Comparison of ENCODE assay signal across 9 cellular contexts in the genomic region with DNA sequence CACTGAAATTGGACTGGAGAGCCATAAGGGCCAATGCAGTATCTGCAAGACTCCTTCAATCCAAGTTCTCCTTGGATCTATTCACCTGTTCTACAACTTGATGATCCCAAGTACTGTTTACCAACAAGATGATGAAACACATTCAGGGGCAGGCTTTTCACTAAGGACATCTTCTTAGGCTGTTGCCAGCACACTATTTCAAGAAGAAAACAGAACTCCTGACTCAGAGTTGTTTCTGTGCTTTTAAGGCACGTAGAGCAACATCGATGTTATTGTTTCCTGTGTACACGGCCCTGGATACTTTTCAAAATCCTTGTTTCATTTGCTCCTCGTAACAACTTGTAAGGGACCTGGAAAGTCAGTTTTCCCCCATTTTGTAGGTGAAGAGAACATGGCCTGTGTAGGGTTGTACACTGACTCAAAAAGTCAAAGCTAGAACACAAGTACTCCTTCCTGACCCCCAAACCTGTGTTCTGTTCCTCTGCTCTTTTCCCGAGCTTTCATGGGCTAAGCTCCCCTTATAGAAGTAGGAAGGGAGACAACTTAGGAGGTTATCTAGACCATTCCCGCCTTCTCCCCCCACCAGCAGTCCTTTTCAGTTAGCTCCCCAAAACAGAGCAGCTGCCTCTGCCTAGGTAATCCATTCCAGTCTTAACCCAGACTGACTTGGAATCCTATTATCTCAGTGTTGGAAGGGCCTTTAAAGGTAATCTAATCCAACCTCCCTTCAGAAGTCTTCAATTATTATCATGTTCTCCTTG. TPM values are rescaled to one million over a fixed set of nuclear protein-coding genes. Genes with fewer than 3 reads are reported as not detected.
A peak's percentile ranks its signal among the peaks of the same experiment; 100 is the strongest.
DNase-seq lines count a peak whose midpoint lies in the region; ATAC-seq, FAIRE-seq and TF ChIP-seq lines count a peak whose summit lies in the region.
"Had no signal": no experiment of that assay in that cellular context is flagged by ENCODE, and none has a peak within 500 bp of the region (broad histone marks: within the 10 kb centered on the region; RNA-seq: fewer than 3 reads in every experiment).

No MANE protein-coding gene starts in this region.

- peaks cover 3% of the 10 kb centered on the region for H3K36me3 Mint-ChIP-seq in T-helper 17 cell (ENCODE audit: low read depth)

- H3K4me3 ChIP-seq in GM06990 (replicated peaks; ENCODE audit: low read depth, low read length) (peak overlapping the region; percentile 83), skeletal muscle cell (ENCODE audit: low read depth, low read length) (peak overlapping the region; percentile 72)
- H3K4me3 ChIP-seq: SJSA1 had no signal

- FAIRE-seq in RCC 7860 (lab: Jason Lieb, UNC) = no peak

- no peak for TF ChIP-seq CTCF in GM06990 (IDR thresholded peaks at IDR 0.05; ENCODE audit: insufficient read depth, low read length, poor library complexity, severe bottlenecking)

- no peaks in the 10 kb centered on the region for H3K27me3 Mint-ChIP-seq in T-helper 17 cell

- no peak for ATAC-seq in T-helper 17 cell

- H3K4me1 Mint-ChIP-seq in T-helper 17 cell = peaks cover 60% of the 10 kb centered on the region

- no peaks in the 10 kb centered on the region for H3K36me3 ChIP-seq in GM06990 (ENCODE audit: control insufficient read depth, insufficient read depth, low read length)

- no peaks in the 10 kb centered on the region for H3K27me3 ChIP-seq in GM06990 (replicated peaks; ENCODE audit: control insufficient read depth, insufficient read depth, low read length)
- H3K27me3 ChIP-seq: SJSA1 had no signal

- no peak for DNase-seq in GM06990 (ENCODE audit: extremely low read depth, insufficient read length)
- DNase-seq in T-helper 17 cell = no peak
- DNase-seq in fibroblast of gingiva (ENCODE audit: low read depth) = peak; percentile 50
- DNase-seq in skeletal muscle cell (ENCODE audit: low read depth) = no peak
- no peak for DNase-seq in AG08396 (ENCODE audit: low spot score)
- DNase-seq in RCC 7860 (ENCODE audit: low spot score) = no peak
- no peak for DNase-seq in LoVo (ENCODE audit: low spot score)
- no peak for DNase-seq in GDM1 (lab: John Stamatoyannopoulos, UW)

- no peaks in the 10 kb centered on the region for H3K9me3 ChIP-seq in T-helper 17 cell (ENCODE audit: control insufficient read depth, low read length, poor library complexity, severe bottlenecking)
- H3K9me3 ChIP-seq: SJSA1 had no signal

- peak overlapping the region; percentile 97 for H3K27ac Mint-ChIP-seq in T-helper 17 cell

- peak overlapping the region; percentile 87 for H3K4me3 Mint-ChIP-seq in T-helper 17 cell

RNA-seq across cellular contexts. Expression of a gene that starts 5.2 kb away (rescaled TPM):
- total RNA-seq in T-helper 17 cell = 10 to 100 TPM; 77.1 to 80.8 TPM

RNA-seq across cellular contexts. Expression of a gene that starts 53.2 kb away (rescaled TPM):
- total RNA-seq in T-helper 17 cell = 10 to 100 TPM; 18.9 to 23.5 TPM
